In the genomic region with DNA sequence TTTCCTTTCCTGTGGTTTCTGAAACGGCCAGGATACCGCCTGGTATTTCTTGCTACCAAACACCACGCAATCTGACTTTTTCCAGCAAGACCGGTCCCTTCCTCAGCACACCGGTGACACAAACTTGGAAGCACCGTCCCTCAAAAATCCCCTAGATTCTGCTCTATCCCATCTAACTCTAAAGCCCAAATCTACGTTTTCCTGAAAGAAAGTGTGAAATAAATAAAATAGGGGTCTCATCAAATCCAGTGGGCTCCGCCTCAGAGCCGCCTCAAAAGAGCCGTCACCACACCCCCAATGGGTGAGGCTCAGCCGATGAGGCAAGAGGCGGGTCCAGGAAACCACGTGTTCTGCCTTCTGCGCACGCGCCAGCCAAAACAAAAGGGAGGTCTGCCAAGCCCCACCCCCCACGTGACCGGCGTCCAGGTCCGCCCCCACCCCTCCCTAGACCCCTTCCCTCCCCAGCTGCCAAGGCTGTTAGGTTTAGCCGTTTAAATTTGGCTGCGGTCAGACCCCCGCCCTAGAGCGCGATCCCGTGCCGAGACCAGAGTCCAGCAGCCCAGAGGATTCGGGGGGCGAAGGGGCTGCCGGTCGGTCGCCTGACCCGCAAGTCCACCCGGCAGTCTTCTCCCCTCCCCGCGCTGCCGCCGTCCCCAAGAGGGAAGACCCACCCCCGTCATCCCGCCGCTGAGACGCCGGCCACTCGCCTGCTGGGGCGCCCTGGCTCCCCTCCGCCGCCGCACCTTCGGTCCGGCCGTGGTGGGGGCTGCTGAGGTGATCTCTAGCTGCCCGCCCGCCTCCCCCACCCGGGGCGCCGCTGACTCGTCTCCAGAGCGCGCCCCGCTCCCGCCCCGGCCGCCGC, we compare ENCODE assay signal across 8 cellular contexts.
DNase-seq lines count a peak whose midpoint lies in the region; ATAC-seq and TF ChIP-seq lines count a peak whose summit lies in the region.

No MANE protein-coding gene starts in this region.

- peak; percentile 46 for TF ChIP-seq POLR2A in NB4 (IDR thresholded peaks at IDR 0.05; ENCODE audit: extremely low read depth, insufficient read length)

- ATAC-seq in HG02571 (IDR thresholded peaks at IDR 0.05; ENCODE audit: unreplicated experiment), result peak; percentile 71

- DNase-seq in GM06990 (ENCODE audit: extremely low read depth, insufficient read length) (peak; percentile 91), NB4 (ENCODE audit: low read depth) (peak; percentile 98), SK-N-MC (ENCODE audit: low read depth, low spot score) (peak; percentile 83), germinal center (ENCODE audit: low spot score) (peak; percentile 94), non-pigmented ciliary epithelial cell (ENCODE audit: low read depth) (peak; percentile 80), superior temporal gyrus (ENCODE audit: extremely low spot score) (peak; percentile 97)

- no peaks in the 10 kb centered on the region for H3K9me3 Mint-ChIP-seq in activated naive CD4-positive, alpha-beta T cell treated with anti-CD3 and anti-CD28 coated beads, Interleukin-2, amount 50 U/mL, for 24 hours

- H3K27ac Mint-ChIP-seq in activated naive CD4-positive, alpha-beta T cell treated with anti-CD3 and anti-CD28 coated beads, Interleukin-2, amount 50 U/mL, for 24 hours, result peak overlapping the region; percentile 99

- peak overlapping the region; percentile 92 for H3K9ac ChIP-seq in SK-N-MC (ENCODE audit: insufficient read length)

- H3K9me3 ChIP-seq in SK-N-MC (ENCODE audit: low read depth, low read length), result no peaks in the 10 kb centered on the region

- peaks cover 40% of the 10 kb centered on the region for H3K4me1 Mint-ChIP-seq in activated naive CD4-positive, alpha-beta T cell treated with anti-CD3 and anti-CD28 coated beads, Interleukin-2, amount 50 U/mL, for 24 hours

- H3K4me3 ChIP-seq in GM06990 (replicated peaks; ENCODE audit: low read depth, low read length) (peak overlapping the region; percentile 97), NB4 (ENCODE audit: low read depth, low read length) (peak overlapping the region; percentile 87), SK-N-MC (peak overlapping the region; percentile 95)

- H3K36me3 ChIP-seq in GM06990 (ENCODE audit: control insufficient read depth, insufficient read depth, low read length) (no peaks in the 10 kb centered on the region), SK-N-MC (ENCODE audit: insufficient read depth, low read length) (no peaks in the 10 kb centered on the region)

- TF ChIP-seq CTCF in GM06990 (IDR thresholded peaks at IDR 0.05; ENCODE audit: insufficient read depth, low read length, poor library complexity, severe bottlenecking) (peak; percentile 3), NB4 (IDR thresholded peaks at IDR 0.05; ENCODE audit: low read depth, low read length) (no peak)

- H3K4me3 Mint-ChIP-seq in activated naive CD4-positive, alpha-beta T cell treated with anti-CD3 and anti-CD28 coated beads, Interleukin-2, amount 50 U/mL, for 24 hours, result peak overlapping the region; percentile 99

- H3K27me3 Mint-ChIP-seq in activated naive CD4-positive, alpha-beta T cell treated with anti-CD3 and anti-CD28 coated beads, Interleukin-2, amount 50 U/mL, for 24 hours, result no peaks in the 10 kb centered on the region

- no peaks in the 10 kb centered on the region for H3K36me3 Mint-ChIP-seq in activated naive CD4-positive, alpha-beta T cell treated with anti-CD3 and anti-CD28 coated beads, Interleukin-2, amount 50 U/mL, for 24 hours

- H3K27ac ChIP-seq in SK-N-MC, result peak overlapping the region; percentile 94

- H3K27me3 ChIP-seq in GM06990 (replicated peaks; ENCODE audit: control insufficient read depth, insufficient read depth, low read length), result no peaks in the 10 kb centered on the region

Comparison
In these comparisons a context has a peak if more than half of its experiments do, and no peak if none do; other contexts are left out.
1. Peak in every context shown above with its lines: DNase-seq, ATAC-seq, H3K4me3 ChIP-seq and H3K27ac ChIP-seq.